Comparison of ENCODE assay signal across 1 cellular context in the genomic region with DNA sequence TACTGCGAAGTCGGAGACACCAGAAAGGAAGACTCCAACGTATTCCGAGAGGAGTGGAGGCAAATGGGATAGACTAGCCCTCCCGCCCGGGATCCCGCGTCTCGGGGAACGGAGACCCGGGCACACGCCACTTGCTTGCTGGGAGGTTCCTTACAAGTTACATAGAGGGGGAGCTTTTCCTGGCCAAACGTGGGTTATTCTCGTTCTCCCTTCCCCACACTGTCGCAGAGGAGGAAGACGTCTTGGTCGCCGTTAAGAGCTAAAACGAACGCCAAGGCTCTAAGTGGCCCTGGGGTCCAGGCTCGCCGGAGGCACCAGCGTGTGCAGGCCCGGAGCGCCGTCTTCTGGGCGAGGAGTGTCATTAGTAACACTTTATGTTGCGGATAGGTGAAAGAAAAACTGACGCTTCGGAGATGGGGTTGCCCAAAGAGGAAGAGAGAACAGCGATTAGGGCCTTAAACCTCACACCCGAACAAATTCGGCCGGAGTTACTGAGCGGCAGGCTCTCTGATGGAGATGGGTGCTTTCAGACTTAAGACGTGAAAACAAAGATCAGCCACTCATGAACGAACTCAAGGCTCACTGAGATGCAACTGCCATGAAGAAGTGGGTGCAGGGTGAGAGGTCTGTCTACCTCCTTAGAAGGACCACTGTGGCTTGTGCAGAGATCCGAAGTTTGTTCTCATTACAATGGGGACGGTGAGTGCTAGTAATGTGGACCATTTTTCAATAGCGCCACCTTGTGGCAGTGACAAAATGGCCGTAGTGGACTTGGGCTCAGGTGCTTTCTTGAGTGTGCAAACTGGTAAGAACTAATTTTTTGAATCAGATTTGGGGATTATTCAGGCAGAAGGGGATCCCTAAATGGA.
TF ChIP-seq lines count a peak whose summit lies in the region.

No MANE protein-coding gene starts in this region.

TF ChIP-seq in K562, 482 proteins besides CTCF, POLR2A, EP300 and RAD21 (continued from another document and continues in another):
- TF ChIP-seq, protein P1, sequence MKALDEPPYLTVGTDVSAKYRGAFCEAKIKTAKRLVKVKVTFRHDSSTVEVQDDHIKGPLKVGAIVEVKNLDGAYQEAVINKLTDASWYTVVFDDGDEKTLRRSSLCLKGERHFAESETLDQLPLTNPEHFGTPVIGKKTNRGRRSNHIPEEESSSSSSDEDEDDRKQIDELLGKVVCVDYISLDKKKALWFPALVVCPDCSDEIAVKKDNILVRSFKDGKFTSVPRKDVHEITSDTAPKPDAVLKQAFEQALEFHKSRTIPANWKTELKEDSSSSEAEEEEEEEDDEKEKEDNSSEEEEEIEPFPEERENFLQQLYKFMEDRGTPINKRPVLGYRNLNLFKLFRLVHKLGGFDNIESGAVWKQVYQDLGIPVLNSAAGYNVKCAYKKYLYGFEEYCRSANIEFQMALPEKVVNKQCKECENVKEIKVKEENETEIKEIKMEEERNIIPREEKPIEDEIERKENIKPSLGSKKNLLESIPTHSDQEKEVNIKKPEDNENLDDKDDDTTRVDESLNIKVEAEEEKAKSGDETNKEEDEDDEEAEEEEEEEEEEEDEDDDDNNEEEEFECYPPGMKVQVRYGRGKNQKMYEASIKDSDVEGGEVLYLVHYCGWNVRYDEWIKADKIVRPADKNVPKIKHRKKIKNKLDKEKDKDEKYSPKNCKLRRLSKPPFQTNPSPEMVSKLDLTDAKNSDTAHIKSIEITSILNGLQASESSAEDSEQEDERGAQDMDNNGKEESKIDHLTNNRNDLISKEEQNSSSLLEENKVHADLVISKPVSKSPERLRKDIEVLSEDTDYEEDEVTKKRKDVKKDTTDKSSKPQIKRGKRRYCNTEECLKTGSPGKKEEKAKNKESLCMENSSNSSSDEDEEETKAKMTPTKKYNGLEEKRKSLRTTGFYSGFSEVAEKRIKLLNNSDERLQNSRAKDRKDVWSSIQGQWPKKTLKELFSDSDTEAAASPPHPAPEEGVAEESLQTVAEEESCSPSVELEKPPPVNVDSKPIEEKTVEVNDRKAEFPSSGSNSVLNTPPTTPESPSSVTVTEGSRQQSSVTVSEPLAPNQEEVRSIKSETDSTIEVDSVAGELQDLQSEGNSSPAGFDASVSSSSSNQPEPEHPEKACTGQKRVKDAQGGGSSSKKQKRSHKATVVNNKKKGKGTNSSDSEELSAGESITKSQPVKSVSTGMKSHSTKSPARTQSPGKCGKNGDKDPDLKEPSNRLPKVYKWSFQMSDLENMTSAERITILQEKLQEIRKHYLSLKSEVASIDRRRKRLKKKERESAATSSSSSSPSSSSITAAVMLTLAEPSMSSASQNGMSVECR (CRISPR knock-in tag; IDR thresholded peaks at IDR 0.05), result peak; percentile 71; the same call in 1 of the 2 replicates
- TF ChIP-seq YY1 (IDR thresholded peaks at IDR 0.05; ENCODE audit: borderline replicate concordance in 1 of 3, control insufficient read depth in 1 of 3, extremely low read depth in 1 of 3, insufficient read depth in 3 of 3, insufficient read length in 1 of 3, insufficient replicate concordance in 2 of 3, low read depth in 1 of 3, low read length in 2 of 3) (peak in 2 of 3 experiments; percentile 41 to 76), ZNF217 (CRISPR knock-in tag; IDR thresholded peaks at IDR 0.05) (no peak), POU5F1 (IDR thresholded peaks at IDR 0.05; ENCODE audit: borderline replicate concordance, low read depth, low read length, partially characterized antibody) (no peak), RBM39 (optimal IDR thresholded peaks at IDR 0.05; ENCODE audit: low read depth, low read length) (no peak), BCL6 (CRISPR knock-in tag; IDR thresholded peaks at IDR 0.05) (no peak), HCFC1 (IDR thresholded peaks at IDR 0.05; ENCODE audit: low read depth, low read length) (peak; percentile 11; the same call in 1 of the 2 replicates), ZNF778 (CRISPR knock-in tag; IDR thresholded peaks at IDR 0.05) (no peak), SP1 (CRISPR knock-in tag; IDR thresholded peaks at IDR 0.05) (peak; percentile 77; the same call in 1 of the 2 replicates), ZFPM2 (CRISPR knock-in tag; IDR thresholded peaks at IDR 0.05) (no peak), ARNT (IDR thresholded peaks at IDR 0.05) (peak in 1 of 2 experiments; percentile 85; a peak in 1 of 4 replicates), XRCC4 (IDR thresholded peaks at IDR 0.05; ENCODE audit: extremely low read depth, insufficient read depth, insufficient read length) (no peak), CC2D1A (IDR thresholded peaks at IDR 0.05) (peak; percentile 87; the same call in 1 of the 2 replicates), PHF20 (IDR thresholded peaks at IDR 0.05; ENCODE audit: partially characterized antibody) (no peak), ZNF696 (CRISPR knock-in tag; conservative IDR thresholded peaks at IDR 0.05) (no peak), THRAP3 (IDR thresholded peaks at IDR 0.05; ENCODE audit: borderline replicate concordance) (peak; percentile 45; the same call in 1 of the 2 replicates), ZNF584 (CRISPR knock-in tag; IDR thresholded peaks at IDR 0.05; ENCODE audit: low read depth) (no peak), CHCHD3 (CRISPR knock-in tag; IDR thresholded peaks at IDR 0.05) (no peak), ZNF316 (IDR thresholded peaks at IDR 0.05) (no peak), BMI1 (IDR thresholded peaks at IDR 0.05; ENCODE audit: low read length) (no peak), NFIC (IDR thresholded peaks at IDR 0.05) (no peak), JUND (IDR thresholded peaks at IDR 0.05; ENCODE audit: borderline replicate concordance, low read depth, low read length) (peak; percentile 40; the same call in 1 of the 2 replicates), JUND (tag; IDR thresholded peaks at IDR 0.05; ENCODE audit: borderline replicate concordance, low read depth, low read length) (peak; percentile 68; the same call in 2 of the 3 replicates), ZNF717 (CRISPR knock-in tag; IDR thresholded peaks at IDR 0.05) (no peak), DIDO1 (tag; IDR thresholded peaks at IDR 0.05; ENCODE audit: low read depth) (no peak), ZNF76 (CRISPR knock-in tag; IDR thresholded peaks at IDR 0.05; ENCODE audit: borderline replicate concordance) (no peak), CCAR2 (IDR thresholded peaks at IDR 0.05; ENCODE audit: low read depth, low read length) (no peak), NCOA1 (IDR thresholded peaks at IDR 0.05; ENCODE audit: low read depth) (no peak), RAD51 (IDR thresholded peaks at IDR 0.05; ENCODE audit: borderline replicate concordance, low read depth) (no peak), ZNF583 (CRISPR knock-in tag; IDR thresholded peaks at IDR 0.05) (no peak), HSF4 (CRISPR knock-in tag; IDR thresholded peaks at IDR 0.05; ENCODE audit: borderline replicate concordance) (no peak), TFAM (CRISPR knock-in tag; conservative IDR thresholded peaks at IDR 0.05) (no peak)
- TF ChIP-seq, protein P2, sequence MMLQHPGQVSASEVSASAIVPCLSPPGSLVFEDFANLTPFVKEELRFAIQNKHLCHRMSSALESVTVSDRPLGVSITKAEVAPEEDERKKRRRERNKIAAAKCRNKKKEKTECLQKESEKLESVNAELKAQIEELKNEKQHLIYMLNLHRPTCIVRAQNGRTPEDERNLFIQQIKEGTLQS (IDR thresholded peaks at IDR 0.05), result no peak
- TF ChIP-seq, protein P2 (CRISPR knock-in tag; conservative IDR thresholded peaks at IDR 0.05), result no peak
- TF ChIP-seq, protein P3, sequence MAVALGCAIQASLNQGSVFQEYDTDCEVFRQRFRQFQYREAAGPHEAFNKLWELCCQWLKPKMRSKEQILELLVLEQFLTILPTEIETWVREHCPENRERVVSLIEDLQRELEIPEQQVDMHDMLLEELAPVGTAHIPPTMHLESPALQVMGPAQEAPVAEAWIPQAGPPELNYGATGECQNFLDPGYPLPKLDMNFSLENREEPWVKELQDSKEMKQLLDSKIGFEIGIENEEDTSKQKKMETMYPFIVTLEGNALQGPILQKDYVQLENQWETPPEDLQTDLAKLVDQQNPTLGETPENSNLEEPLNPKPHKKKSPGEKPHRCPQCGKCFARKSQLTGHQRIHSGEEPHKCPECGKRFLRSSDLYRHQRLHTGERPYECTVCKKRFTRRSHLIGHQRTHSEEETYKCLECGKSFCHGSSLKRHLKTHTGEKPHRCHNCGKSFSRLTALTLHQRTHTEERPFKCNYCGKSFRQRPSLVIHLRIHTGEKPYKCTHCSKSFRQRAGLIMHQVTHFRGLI (CRISPR knock-in tag; IDR thresholded peaks at IDR 0.05), result no peak
- TF ChIP-seq, protein P4, sequence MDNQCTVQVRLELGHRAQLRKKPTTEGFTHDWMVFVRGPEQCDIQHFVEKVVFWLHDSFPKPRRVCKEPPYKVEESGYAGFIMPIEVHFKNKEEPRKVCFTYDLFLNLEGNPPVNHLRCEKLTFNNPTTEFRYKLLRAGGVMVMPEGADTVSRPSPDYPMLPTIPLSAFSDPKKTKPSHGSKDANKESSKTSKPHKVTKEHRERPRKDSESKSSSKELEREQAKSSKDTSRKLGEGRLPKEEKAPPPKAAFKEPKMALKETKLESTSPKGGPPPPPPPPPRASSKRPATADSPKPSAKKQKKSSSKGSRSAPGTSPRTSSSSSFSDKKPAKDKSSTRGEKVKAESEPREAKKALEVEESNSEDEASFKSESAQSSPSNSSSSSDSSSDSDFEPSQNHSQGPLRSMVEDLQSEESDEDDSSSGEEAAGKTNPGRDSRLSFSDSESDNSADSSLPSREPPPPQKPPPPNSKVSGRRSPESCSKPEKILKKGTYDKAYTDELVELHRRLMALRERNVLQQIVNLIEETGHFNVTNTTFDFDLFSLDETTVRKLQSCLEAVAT (IDR thresholded peaks at IDR 0.05), result no peak
- TF ChIP-seq, protein P5, sequence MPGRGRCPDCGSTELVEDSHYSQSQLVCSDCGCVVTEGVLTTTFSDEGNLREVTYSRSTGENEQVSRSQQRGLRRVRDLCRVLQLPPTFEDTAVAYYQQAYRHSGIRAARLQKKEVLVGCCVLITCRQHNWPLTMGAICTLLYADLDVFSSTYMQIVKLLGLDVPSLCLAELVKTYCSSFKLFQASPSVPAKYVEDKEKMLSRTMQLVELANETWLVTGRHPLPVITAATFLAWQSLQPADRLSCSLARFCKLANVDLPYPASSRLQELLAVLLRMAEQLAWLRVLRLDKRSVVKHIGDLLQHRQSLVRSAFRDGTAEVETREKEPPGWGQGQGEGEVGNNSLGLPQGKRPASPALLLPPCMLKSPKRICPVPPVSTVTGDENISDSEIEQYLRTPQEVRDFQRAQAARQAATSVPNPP (IDR thresholded peaks at IDR 0.05; ENCODE audit: borderline replicate concordance, insufficient read depth, insufficient read length), result no peak
- TF ChIP-seq, protein P6, sequence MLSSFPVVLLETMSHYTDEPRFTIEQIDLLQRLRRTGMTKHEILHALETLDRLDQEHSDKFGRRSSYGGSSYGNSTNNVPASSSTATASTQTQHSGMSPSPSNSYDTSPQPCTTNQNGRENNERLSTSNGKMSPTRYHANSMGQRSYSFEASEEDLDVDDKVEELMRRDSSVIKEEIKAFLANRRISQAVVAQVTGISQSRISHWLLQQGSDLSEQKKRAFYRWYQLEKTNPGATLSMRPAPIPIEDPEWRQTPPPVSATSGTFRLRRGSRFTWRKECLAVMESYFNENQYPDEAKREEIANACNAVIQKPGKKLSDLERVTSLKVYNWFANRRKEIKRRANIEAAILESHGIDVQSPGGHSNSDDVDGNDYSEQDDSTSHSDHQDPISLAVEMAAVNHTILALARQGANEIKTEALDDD (IDR thresholded peaks at IDR 0.05), result peak; percentile 53; the same call in 1 of the 2 replicates
- TF ChIP-seq, protein P7, sequence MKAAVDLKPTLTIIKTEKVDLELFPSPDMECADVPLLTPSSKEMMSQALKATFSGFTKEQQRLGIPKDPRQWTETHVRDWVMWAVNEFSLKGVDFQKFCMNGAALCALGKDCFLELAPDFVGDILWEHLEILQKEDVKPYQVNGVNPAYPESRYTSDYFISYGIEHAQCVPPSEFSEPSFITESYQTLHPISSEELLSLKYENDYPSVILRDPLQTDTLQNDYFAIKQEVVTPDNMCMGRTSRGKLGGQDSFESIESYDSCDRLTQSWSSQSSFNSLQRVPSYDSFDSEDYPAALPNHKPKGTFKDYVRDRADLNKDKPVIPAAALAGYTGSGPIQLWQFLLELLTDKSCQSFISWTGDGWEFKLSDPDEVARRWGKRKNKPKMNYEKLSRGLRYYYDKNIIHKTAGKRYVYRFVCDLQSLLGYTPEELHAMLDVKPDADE (conservative IDR thresholded peaks at IDR 0.05; ENCODE audit: control insufficient read depth, low read depth, low read length), result no peak
- TF ChIP-seq, protein P8, sequence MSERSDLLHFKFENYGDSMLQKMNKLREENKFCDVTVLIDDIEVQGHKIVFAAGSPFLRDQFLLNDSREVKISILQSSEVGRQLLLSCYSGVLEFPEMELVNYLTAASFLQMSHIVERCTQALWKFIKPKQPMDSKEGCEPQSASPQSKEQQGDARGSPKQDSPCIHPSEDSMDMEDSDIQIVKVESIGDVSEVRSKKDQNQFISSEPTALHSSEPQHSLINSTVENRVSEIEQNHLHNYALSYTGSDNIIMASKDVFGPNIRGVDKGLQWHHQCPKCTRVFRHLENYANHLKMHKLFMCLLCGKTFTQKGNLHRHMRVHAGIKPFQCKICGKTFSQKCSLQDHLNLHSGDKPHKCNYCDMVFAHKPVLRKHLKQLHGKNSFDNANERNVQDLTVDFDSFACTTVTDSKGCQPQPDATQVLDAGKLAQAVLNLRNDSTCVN (CRISPR knock-in tag; IDR thresholded peaks at IDR 0.05), result no peak
- TF ChIP-seq, protein P9, sequence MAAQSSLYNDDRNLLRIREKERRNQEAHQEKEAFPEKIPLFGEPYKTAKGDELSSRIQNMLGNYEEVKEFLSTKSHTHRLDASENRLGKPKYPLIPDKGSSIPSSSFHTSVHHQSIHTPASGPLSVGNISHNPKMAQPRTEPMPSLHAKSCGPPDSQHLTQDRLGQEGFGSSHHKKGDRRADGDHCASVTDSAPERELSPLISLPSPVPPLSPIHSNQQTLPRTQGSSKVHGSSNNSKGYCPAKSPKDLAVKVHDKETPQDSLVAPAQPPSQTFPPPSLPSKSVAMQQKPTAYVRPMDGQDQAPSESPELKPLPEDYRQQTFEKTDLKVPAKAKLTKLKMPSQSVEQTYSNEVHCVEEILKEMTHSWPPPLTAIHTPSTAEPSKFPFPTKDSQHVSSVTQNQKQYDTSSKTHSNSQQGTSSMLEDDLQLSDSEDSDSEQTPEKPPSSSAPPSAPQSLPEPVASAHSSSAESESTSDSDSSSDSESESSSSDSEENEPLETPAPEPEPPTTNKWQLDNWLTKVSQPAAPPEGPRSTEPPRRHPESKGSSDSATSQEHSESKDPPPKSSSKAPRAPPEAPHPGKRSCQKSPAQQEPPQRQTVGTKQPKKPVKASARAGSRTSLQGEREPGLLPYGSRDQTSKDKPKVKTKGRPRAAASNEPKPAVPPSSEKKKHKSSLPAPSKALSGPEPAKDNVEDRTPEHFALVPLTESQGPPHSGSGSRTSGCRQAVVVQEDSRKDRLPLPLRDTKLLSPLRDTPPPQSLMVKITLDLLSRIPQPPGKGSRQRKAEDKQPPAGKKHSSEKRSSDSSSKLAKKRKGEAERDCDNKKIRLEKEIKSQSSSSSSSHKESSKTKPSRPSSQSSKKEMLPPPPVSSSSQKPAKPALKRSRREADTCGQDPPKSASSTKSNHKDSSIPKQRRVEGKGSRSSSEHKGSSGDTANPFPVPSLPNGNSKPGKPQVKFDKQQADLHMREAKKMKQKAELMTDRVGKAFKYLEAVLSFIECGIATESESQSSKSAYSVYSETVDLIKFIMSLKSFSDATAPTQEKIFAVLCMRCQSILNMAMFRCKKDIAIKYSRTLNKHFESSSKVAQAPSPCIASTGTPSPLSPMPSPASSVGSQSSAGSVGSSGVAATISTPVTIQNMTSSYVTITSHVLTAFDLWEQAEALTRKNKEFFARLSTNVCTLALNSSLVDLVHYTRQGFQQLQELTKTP (IDR thresholded peaks at IDR 0.05; ENCODE audit: low read depth in 1 of 2, partially characterized antibody in 2 of 2), result peak in 1 of 2 experiments; percentile 27
